Comparison of ENCODE assay signal across 1 cellular context in the genomic region with DNA sequence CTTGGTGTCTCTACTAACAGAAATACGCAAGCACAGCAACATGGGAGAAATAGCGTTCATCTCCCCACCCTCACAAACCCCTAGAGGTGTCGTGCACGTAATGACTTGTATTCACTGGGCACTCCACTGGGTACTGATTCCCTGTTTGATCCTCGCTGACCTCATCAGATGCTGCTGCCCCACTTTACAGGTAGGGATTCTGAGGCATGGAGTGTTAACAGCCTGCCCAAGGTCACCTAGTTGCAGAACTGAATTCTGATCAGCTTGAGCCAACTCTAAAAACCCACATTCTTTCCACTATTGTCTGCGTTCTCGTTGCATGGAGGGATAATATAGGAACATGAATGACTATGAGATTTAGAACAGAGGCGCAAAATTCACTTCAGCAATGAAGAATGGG.
TF ChIP-seq lines count a peak whose summit lies in the region.

No MANE protein-coding gene starts in this region.

TF ChIP-seq in WTC11, 78 proteins besides CTCF, POLR2A, EP300 and RAD21:
- TF ChIP-seq, protein P1, sequence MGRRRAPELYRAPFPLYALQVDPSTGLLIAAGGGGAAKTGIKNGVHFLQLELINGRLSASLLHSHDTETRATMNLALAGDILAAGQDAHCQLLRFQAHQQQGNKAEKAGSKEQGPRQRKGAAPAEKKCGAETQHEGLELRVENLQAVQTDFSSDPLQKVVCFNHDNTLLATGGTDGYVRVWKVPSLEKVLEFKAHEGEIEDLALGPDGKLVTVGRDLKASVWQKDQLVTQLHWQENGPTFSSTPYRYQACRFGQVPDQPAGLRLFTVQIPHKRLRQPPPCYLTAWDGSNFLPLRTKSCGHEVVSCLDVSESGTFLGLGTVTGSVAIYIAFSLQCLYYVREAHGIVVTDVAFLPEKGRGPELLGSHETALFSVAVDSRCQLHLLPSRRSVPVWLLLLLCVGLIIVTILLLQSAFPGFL (CRISPR knock-in tag; IDR thresholded peaks at IDR 0.05; ENCODE audit: borderline replicate concordance) = no peak
- TF ChIP-seq ATF1 (CRISPR knock-in tag; IDR thresholded peaks at IDR 0.05) = no peak
- TF ChIP-seq ZNF317 (CRISPR knock-in tag; IDR thresholded peaks at IDR 0.05; ENCODE audit: borderline replicate concordance, low read depth) = no peak
- TF ChIP-seq, protein P2, sequence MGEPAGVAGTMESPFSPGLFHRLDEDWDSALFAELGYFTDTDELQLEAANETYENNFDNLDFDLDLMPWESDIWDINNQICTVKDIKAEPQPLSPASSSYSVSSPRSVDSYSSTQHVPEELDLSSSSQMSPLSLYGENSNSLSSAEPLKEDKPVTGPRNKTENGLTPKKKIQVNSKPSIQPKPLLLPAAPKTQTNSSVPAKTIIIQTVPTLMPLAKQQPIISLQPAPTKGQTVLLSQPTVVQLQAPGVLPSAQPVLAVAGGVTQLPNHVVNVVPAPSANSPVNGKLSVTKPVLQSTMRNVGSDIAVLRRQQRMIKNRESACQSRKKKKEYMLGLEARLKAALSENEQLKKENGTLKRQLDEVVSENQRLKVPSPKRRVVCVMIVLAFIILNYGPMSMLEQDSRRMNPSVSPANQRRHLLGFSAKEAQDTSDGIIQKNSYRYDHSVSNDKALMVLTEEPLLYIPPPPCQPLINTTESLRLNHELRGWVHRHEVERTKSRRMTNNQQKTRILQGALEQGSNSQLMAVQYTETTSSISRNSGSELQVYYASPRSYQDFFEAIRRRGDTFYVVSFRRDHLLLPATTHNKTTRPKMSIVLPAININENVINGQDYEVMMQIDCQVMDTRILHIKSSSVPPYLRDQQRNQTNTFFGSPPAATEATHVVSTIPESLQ (CRISPR knock-in tag; IDR thresholded peaks at IDR 0.05) = no peak
- TF ChIP-seq, protein P3, sequence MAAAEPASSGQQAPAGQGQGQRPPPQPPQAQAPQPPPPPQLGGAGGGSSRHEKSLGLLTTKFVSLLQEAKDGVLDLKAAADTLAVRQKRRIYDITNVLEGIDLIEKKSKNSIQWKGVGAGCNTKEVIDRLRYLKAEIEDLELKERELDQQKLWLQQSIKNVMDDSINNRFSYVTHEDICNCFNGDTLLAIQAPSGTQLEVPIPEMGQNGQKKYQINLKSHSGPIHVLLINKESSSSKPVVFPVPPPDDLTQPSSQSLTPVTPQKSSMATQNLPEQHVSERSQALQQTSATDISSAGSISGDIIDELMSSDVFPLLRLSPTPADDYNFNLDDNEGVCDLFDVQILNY (CRISPR knock-in tag; IDR thresholded peaks at IDR 0.05) = no peak
- no peak for TF ChIP-seq MYBL2 (CRISPR knock-in tag; IDR thresholded peaks at IDR 0.05)
- TF ChIP-seq, protein P4, sequence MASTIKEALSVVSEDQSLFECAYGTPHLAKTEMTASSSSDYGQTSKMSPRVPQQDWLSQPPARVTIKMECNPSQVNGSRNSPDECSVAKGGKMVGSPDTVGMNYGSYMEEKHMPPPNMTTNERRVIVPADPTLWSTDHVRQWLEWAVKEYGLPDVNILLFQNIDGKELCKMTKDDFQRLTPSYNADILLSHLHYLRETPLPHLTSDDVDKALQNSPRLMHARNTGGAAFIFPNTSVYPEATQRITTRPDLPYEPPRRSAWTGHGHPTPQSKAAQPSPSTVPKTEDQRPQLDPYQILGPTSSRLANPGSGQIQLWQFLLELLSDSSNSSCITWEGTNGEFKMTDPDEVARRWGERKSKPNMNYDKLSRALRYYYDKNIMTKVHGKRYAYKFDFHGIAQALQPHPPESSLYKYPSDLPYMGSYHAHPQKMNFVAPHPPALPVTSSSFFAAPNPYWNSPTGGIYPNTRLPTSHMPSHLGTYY (CRISPR knock-in tag; IDR thresholded peaks at IDR 0.05) = no peak
- TF ChIP-seq TCF7 (CRISPR knock-in tag; IDR thresholded peaks at IDR 0.05; ENCODE audit: low read depth) = no peak
- TF ChIP-seq PRRX2 (CRISPR knock-in tag; IDR thresholded peaks at IDR 0.05) = no peak
- TF ChIP-seq, protein P5, sequence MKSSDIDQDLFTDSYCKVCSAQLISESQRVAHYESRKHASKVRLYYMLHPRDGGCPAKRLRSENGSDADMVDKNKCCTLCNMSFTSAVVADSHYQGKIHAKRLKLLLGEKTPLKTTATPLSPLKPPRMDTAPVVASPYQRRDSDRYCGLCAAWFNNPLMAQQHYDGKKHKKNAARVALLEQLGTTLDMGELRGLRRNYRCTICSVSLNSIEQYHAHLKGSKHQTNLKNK (CRISPR knock-in tag; IDR thresholded peaks at IDR 0.05) = no peak
- no peak for TF ChIP-seq OVOL2 (CRISPR knock-in tag; IDR thresholded peaks at IDR 0.05; ENCODE audit: borderline replicate concordance)
- no peak for TF ChIP-seq USF1 (CRISPR knock-in tag; IDR thresholded peaks at IDR 0.05)
